Comparison of ENCODE assay signal across 8 cellular contexts in genomic region chr11:130002352-130002845, GRCh38. TPM values are rescaled to one million over a fixed set of nuclear protein-coding genes. Genes with fewer than 3 reads are reported as not detected.
DNase-seq lines count a peak whose midpoint lies in the region; ATAC-seq and TF ChIP-seq lines count a peak whose summit lies in the region.

A gene with protein sequence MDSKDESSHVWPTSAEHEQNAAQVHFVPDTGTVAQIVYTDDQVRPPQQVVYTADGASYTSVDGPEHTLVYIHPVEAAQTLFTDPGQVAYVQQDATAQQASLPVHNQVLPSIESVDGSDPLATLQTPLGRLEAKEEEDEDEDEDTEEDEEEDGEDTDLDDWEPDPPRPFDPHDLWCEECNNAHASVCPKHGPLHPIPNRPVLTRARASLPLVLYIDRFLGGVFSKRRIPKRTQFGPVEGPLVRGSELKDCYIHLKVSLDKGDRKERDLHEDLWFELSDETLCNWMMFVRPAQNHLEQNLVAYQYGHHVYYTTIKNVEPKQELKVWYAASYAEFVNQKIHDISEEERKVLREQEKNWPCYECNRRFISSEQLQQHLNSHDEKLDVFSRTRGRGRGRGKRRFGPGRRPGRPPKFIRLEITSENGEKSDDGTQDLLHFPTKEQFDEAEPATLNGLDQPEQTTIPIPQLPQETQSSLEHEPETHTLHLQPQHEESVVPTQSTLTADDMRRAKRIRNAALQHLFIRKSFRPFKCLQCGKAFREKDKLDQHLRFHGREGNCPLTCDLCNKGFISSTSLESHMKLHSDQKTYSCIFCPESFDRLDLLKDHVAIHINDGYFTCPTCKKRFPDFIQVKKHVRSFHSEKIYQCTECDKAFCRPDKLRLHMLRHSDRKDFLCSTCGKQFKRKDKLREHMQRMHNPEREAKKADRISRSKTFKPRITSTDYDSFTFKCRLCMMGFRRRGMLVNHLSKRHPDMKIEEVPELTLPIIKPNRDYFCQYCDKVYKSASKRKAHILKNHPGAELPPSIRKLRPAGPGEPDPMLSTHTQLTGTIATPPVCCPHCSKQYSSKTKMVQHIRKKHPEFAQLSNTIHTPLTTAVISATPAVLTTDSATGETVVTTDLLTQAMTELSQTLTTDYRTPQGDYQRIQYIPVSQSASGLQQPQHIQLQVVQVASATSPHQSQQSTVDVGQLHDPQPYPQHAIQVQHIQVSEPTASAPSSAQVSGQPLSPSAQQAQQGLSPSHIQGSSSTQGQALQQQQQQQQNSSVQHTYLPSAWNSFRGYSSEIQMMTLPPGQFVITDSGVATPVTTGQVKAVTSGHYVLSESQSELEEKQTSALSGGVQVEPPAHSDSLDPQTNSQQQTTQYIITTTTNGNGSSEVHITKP (minus strand): TSS chr11:130002835. CDS start chr11:129960964, 41,871 bp downstream.

- peak; percentile 96 for DNase-seq in GM12865 (ENCODE audit: low read depth)
- DNase-seq in NCI-H1092 (lab: John Stamatoyannopoulos, UW) = peak; percentile 97
- peak; percentile 87 to 92 (median 88) for DNase-seq in T-helper 1 cell
- peak; percentile 93 to 96 (median 94) for DNase-seq in adrenal gland
- peak; percentile 93 for DNase-seq in left ventricle myocardium inferior
- DNase-seq in prostate gland (ENCODE audit: low spot score) = peak; percentile 91
- DNase-seq in uterus = peak; percentile 92 to 93

- peak; percentile 40 for ATAC-seq in HG02571 (IDR thresholded peaks at IDR 0.05; ENCODE audit: unreplicated experiment)

- peak in 1 of 2 donors; percentile 71 for TF ChIP-seq POLR2A in adrenal gland (IDR thresholded peaks at IDR 0.05)
- TF ChIP-seq POLR2A in prostate gland (IDR thresholded peaks at IDR 0.05) = peak; percentile 51
- peak; percentile 61 to 70 for TF ChIP-seq POLR2A in uterus (IDR thresholded peaks at IDR 0.05)

- intact Hi-C loops in adrenal gland (cut with DNase I) = loop anchor here in 1 of 2 donors (10.0 kb wide), 1 partner anchor 132 kb away; no protein-coding TSS in a partner anchor
- intact Hi-C loops in left ventricle myocardium inferior (cut with micrococcal nuclease) = no loop called here
- intact Hi-C loops in prostate gland (cut with DNase I) = loop anchor here (2.0 to 5.0 kb wide), 4 partner anchors 66 to 915 kb away; partner anchors contain the start of genes APLP2 and SNX19
- intact Hi-C loops in uterus (cut with DNase I; ENCODE audit: low total_unique reads) = loop anchor here (2.0 kb wide), 1 partner anchor 68 kb away; no protein-coding TSS in a partner anchor

- H3K4me3 ChIP-seq in GM12865 (ENCODE audit: low read depth, low read length) (peak within 1 kb of the TSS; percentile 70), adrenal gland (peak within 1 kb of the TSS; percentile 55 to 78 (median 72)), left ventricle myocardium inferior (peak within 1 kb of the TSS; percentile 83), prostate gland (peak within 1 kb of the TSS; percentile 71 to 74), uterus (peak within 1 kb of the TSS; percentile 65 to 84)

- H3K4me1 ChIP-seq in adrenal gland (replicated peaks in 1 of 2) (peaks cover 8 to 29% of the 10 kb centered on the region in 2 donors), left ventricle myocardium inferior (peaks cover 35% of the 10 kb centered on the region), prostate gland (replicated peaks) (peaks cover 5% of the 10 kb centered on the region), uterus (peaks cover 0 to 4% of the 10 kb centered on the region in 2 donors)

- H3K36me3 ChIP-seq in adrenal gland (replicated peaks in 1 of 2) = no peaks in the 10 kb centered on the region
- H3K36me3 ChIP-seq in left ventricle myocardium inferior = no peaks in the 10 kb centered on the region
- H3K36me3 ChIP-seq in prostate gland = no peaks in the 10 kb centered on the region
- no peaks in the 10 kb centered on the region for H3K36me3 ChIP-seq in uterus

- H3K27ac ChIP-seq in adrenal gland = peak within 1 kb of the TSS; percentile 94 to 99 (median 99)
- H3K27ac ChIP-seq in left ventricle myocardium inferior (replicated peaks) = peak within 1 kb of the TSS; percentile 99
- peak within 1 kb of the TSS; percentile 99 for H3K27ac ChIP-seq in prostate gland
- peak within 1 kb of the TSS; percentile 100 for H3K27ac ChIP-seq in uterus

- WGBS in adrenal gland, 4 donors = 0 to 1% (median 0%) methylated on average over 7 to 33 of the region's 33 CpGs
- WGBS in prostate gland = under 1% methylated on average over 25 of the region's 33 CpGs

- H3K9me3 ChIP-seq in adrenal gland (replicated peaks in 1 of 3) = no peaks in the 10 kb centered on the region
- no peaks in the 10 kb centered on the region for H3K9me3 ChIP-seq in left ventricle myocardium inferior (replicated peaks)
- H3K9me3 ChIP-seq in prostate gland = no peaks in the 10 kb centered on the region
- no peaks in the 10 kb centered on the region for H3K9me3 ChIP-seq in uterus

- TF ChIP-seq CTCF in GM12865 (IDR thresholded peaks at IDR 0.05; ENCODE audit: insufficient read depth, low read depth, low read length, missing control alignments) (no peak), adrenal gland (IDR thresholded peaks at IDR 0.05) (peak in 4 of 6 experiments; percentile 2 to 42 (median 28)), left ventricle myocardium inferior (IDR thresholded peaks at IDR 0.05; ENCODE audit: borderline replicate concordance) (no peak), prostate gland (IDR thresholded peaks at IDR 0.05) (peak in 1 of 4 experiments; percentile 44), uterus (IDR thresholded peaks at IDR 0.05) (peak in 2 of 4 experiments; percentile 7 to 33)

- H3K27me3 ChIP-seq in adrenal gland = no peaks in the 10 kb centered on the region
- no peaks in the 10 kb centered on the region for H3K27me3 ChIP-seq in left ventricle myocardium inferior (ENCODE audit: low read depth)
- no peaks in the 10 kb centered on the region for H3K27me3 ChIP-seq in prostate gland (replicated peaks; ENCODE audit: insufficient read depth)
- H3K27me3 ChIP-seq in uterus = no peaks in the 10 kb centered on the region

RNA-seq across cellular contexts. Expression of the gene that starts here (rescaled TPM):
- 10 to 100 TPM in 1 of 8 donors, 1 to 10 TPM in 7; 4.6 to 10.1 (median 7.8) TPM for total RNA-seq in adrenal gland
- 1 to 10 TPM; 2.3 to 4.0 (median 3.8) TPM for polyA plus RNA-seq in adrenal gland
- total RNA-seq in left ventricle myocardium inferior = 5.4 TPM
- 1 to 10 TPM; 7.0 to 7.7 TPM for total RNA-seq in prostate gland
- total RNA-seq in uterus = 10 to 100 TPM in 1 of 4 donors, 1 to 10 TPM in 2, under 1 TPM in 1; 0.29 to 18.6 (median 6.7) TPM

Comparison
In these comparisons a context has a peak if more than half of its experiments do, and no peak if none do; other contexts are left out.
1. Peak in every context shown above with its lines: DNase-seq, ATAC-seq, H3K4me3 ChIP-seq and H3K27ac ChIP-seq.
2. CTCF ChIP-seq: peak in adrenal gland (4 of 6); none in GM12865 (single experiment) and left ventricle myocardium inferior (single experiment).